ENCODE assay signal across 6 cellular contexts in the genomic region with DNA sequence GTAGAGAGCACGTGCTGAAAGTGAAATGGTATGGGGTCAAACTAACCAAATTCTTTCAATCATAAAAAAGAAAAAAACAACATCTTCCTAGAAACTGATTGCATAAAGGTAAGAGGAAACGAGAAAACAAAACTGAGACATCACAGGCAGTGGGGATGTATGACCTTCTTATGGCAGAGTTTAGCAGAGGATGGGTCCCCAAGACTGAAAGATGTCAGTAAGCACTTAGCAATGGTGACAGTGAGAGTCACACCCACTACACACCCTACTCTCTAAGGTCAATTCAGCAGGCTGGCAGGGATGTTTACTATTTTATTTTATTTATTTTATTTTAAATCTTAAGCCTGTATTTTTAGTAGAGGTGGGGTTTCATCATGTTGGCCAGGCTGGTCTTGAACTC.
DNase-seq lines count a peak whose midpoint lies in the region; ATAC-seq and TF ChIP-seq lines count a peak whose summit lies in the region.
"Not testable (repeated sequence)": the region's sequence is repeated elsewhere in the genome, so short reads cannot be mapped to it uniquely, and the experiment has no call there.

No MANE protein-coding gene starts in this region.

- TF ChIP-seq CTCF in VCaP (conservative IDR thresholded peaks at IDR 0.05); upper lobe of left lung (IDR thresholded peaks at IDR 0.05): not testable (repeated sequence)

- ATAC-seq in GM18867 (IDR thresholded peaks at IDR 0.05; ENCODE audit: unreplicated experiment) (peak; percentile 43), Right ventricle myocardium inferior (peak; percentile 38), sciatic nerve (peak; percentile 53), upper lobe of left lung (ENCODE audit: low FRiP score in 2 of 2) (peak; percentile 29 to 72), aorta (ENCODE audit: low FRiP score) (peak; percentile 58)

- not testable (repeated sequence) for H3K27me3 ChIP-seq in upper lobe of left lung; aorta (ENCODE audit: control insufficient read depth in 1 of 2, insufficient read depth in 2 of 2, low read length in 1 of 2)

- not testable (repeated sequence) for TF ChIP-seq POLR2A in upper lobe of left lung (IDR thresholded peaks at IDR 0.05)

- TF ChIP-seq EP300 in upper lobe of left lung (IDR thresholded peaks at IDR 0.05): not testable (repeated sequence)

- not testable (repeated sequence) for H3K4me3 ChIP-seq in upper lobe of left lung; aorta (ENCODE audit: low read length in 2 of 2)

- DNase-seq in Right ventricle myocardium inferior (ENCODE audit: missing footprints); sciatic nerve (ENCODE audit: low spot score); upper lobe of left lung; aorta: not testable (repeated sequence)

- not testable (repeated sequence) for H3K4me1 ChIP-seq in upper lobe of left lung; aorta (ENCODE audit: control insufficient read depth in 1 of 2, insufficient read depth in 2 of 2, low read length in 2 of 2)

- not testable (repeated sequence) for H3K9me3 ChIP-seq in upper lobe of left lung; aorta (ENCODE audit: control insufficient read depth, low read length)

- intact Hi-C loops in Right ventricle myocardium inferior (cut with DNase I); sciatic nerve (cut with DNase I); aorta (cut with DNase I): not testable (repeated sequence)

- H3K27ac ChIP-seq in VCaP: peak overlapping the region; percentile 70
- not testable (repeated sequence) for H3K27ac ChIP-seq in upper lobe of left lung; aorta (ENCODE audit: low read depth in 1 of 2, low read length in 2 of 2)

- not testable (repeated sequence) for H3K36me3 ChIP-seq in upper lobe of left lung; aorta (ENCODE audit: control insufficient read depth in 1 of 2, insufficient read depth in 2 of 2, low read length in 1 of 2)

- 78 to 86% methylated on average over 2 of the region's 2 CpGs for WGBS in upper lobe of left lung, 2 donors
- 62 to 69% methylated on average over 2 of the region's 2 CpGs for WGBS in aorta, 2 donors
